1 cellular context compared by ENCODE assay signal in the genomic region with DNA sequence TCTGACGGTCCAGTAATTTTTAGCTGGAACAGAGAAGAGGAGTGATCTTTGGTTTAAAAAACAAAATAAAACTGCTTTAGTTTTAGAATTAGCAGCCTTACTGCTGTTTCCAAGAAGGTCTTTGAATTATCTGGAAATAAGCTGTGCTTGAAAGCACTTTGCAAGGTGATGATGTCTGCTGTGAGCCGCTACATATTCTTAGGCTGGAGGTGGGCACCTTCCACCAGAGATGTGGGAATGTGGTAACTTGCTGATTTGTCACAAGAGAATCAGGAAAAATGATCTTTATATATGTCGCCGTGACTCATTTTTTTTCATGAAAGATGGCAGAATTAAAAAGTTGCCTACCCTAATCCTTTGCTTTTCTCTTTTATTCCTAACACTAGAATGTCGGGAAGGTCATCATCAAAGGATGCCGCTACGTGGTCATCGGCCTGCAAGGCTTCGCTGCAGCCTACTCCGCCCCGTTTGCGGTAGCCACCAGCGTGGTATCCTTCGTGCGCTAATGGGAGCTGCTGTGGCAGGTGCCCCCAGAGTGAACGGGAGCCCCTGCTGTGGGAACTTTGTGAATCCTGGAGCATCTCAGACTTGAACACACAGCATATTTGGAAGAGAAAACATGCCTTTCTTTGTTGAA.
TF ChIP-seq lines count a peak whose summit lies in the region.

No MANE protein-coding gene starts in this region.

TF ChIP-seq in K562, 482 proteins besides CTCF, POLR2A, EP300 and RAD21:
- TF ChIP-seq NFATC3 (IDR thresholded peaks at IDR 0.05) (no peak), MYC (IDR thresholded peaks at IDR 0.05; ENCODE audit: low read depth, low read length) (no peak), MYC (CRISPR knock-in tag; IDR thresholded peaks at IDR 0.05; ENCODE audit: borderline replicate concordance, low read depth) (no peak), SMAD2 (IDR thresholded peaks at IDR 0.05; ENCODE audit: low read depth, low read length) (no peak), SPI1 (IDR thresholded peaks at IDR 0.05; ENCODE audit: borderline replicate concordance, low read depth, low read length) (no peak), POLR2AphosphoS2 (IDR thresholded peaks at IDR 0.05; ENCODE audit: low read length) (no peak), HNRNPH1 (optimal IDR thresholded peaks at IDR 0.05; ENCODE audit: low read depth, low read length) (no peak), ZNF282 (CRISPR knock-in tag; IDR thresholded peaks at IDR 0.05) (no peak), BRCA1 (IDR thresholded peaks at IDR 0.05) (no peak), BRCA1 (CRISPR knock-in tag; IDR thresholded peaks at IDR 0.05) (no peak), BCOR (IDR thresholded peaks at IDR 0.05) (no peak), ZC3H11A (IDR thresholded peaks at IDR 0.05; ENCODE audit: low read depth, low read length) (no peak)
- TF ChIP-seq, protein P1, sequence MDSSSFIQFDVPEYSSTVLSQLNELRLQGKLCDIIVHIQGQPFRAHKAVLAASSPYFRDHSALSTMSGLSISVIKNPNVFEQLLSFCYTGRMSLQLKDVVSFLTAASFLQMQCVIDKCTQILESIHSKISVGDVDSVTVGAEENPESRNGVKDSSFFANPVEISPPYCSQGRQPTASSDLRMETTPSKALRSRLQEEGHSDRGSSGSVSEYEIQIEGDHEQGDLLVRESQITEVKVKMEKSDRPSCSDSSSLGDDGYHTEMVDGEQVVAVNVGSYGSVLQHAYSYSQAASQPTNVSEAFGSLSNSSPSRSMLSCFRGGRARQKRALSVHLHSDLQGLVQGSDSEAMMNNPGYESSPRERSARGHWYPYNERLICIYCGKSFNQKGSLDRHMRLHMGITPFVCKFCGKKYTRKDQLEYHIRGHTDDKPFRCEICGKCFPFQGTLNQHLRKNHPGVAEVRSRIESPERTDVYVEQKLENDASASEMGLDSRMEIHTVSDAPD (CRISPR knock-in tag; IDR thresholded peaks at IDR 0.05), result no peak
- TF ChIP-seq, protein P2, sequence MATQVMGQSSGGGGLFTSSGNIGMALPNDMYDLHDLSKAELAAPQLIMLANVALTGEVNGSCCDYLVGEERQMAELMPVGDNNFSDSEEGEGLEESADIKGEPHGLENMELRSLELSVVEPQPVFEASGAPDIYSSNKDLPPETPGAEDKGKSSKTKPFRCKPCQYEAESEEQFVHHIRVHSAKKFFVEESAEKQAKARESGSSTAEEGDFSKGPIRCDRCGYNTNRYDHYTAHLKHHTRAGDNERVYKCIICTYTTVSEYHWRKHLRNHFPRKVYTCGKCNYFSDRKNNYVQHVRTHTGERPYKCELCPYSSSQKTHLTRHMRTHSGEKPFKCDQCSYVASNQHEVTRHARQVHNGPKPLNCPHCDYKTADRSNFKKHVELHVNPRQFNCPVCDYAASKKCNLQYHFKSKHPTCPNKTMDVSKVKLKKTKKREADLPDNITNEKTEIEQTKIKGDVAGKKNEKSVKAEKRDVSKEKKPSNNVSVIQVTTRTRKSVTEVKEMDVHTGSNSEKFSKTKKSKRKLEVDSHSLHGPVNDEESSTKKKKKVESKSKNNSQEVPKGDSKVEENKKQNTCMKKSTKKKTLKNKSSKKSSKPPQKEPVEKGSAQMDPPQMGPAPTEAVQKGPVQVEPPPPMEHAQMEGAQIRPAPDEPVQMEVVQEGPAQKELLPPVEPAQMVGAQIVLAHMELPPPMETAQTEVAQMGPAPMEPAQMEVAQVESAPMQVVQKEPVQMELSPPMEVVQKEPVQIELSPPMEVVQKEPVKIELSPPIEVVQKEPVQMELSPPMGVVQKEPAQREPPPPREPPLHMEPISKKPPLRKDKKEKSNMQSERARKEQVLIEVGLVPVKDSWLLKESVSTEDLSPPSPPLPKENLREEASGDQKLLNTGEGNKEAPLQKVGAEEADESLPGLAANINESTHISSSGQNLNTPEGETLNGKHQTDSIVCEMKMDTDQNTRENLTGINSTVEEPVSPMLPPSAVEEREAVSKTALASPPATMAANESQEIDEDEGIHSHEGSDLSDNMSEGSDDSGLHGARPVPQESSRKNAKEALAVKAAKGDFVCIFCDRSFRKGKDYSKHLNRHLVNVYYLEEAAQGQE (CRISPR knock-in tag; IDR thresholded peaks at IDR 0.05; ENCODE audit: low read depth), result no peak
